24 cellular contexts compared by ENCODE assay signal in genomic region chr7:143238289-143238995, GRCh38. TPM values are rescaled to one million over a fixed set of nuclear protein-coding genes. Genes with fewer than 3 reads are reported as not detected.
"Had no signal": no experiment of that assay in that cellular context is flagged by ENCODE, and none has a peak within 500 bp of the region (broad histone marks: within the 10 kb centered on the region; RNA-seq: fewer than 3 reads in every experiment).

No MANE protein-coding gene starts in this region.

- H3K36me3 ChIP-seq: gastrocnemius medialis, prostate gland, right atrium auricular region had no signal

- ATAC-seq: activated CD8-positive, alpha-beta T cell treated with anti-CD3 and anti-CD28 coated beads for 36 hours; body of pancreas; esophagus mucosa; gastrocnemius medialis; left lobe of liver; stimulated activated naive B cell treated with anti-CD40 and anti-IgM and Interleukin-4, amounts not matched to agents 10 μg/mL and 1 μg/mL and 100 μg/mL, for 72 hours had no signal

- DNase-seq: activated CD4-positive, alpha-beta T cell treated with anti-CD3 and anti-CD28 coated beads, Interleukin-2, amount 10 ng/mL, durations not matched to agents 24 days and 14 days; activated CD4-positive, CD25-positive, alpha-beta regulatory T cell; activated CD8-positive, alpha-beta T cell treated with anti-CD3 and anti-CD28 coated beads for 36 hours; activated naive CD4-positive, alpha-beta T cell treated with Interleukin-2 at 50 U/mL for 16 hours; activated naive CD8-positive, alpha-beta T cell treated with anti-CD3 and anti-CD28 coated beads, Interleukin-2, amount 10 ng/mL, durations not matched to agents 7 days and 5 days; activated T-cell treated with anti-CD3 and anti-CD28 coated beads, Interleukin-2, amount 50 U/mL, for 1 hour; amygdala; body of pancreas; caudate nucleus; gastrocnemius medialis; head of caudate nucleus; kidney; stimulated activated naive B cell treated with anti-CD40 and anti-IgM and Interleukin-4, amounts not matched to agents 10 μg/mL and 1 μg/mL and 100 μg/mL, for 72 hours had no signal

- H3K4me2 ChIP-seq: smooth muscle cell had no signal

- H3K9me3 ChIP-seq: body of pancreas, gastrocnemius medialis, prostate gland had no signal

- H3K4me1 ChIP-seq: body of pancreas, prostate gland, right atrium auricular region had no signal

- H3K27me3 ChIP-seq: body of pancreas, gastrocnemius medialis, right atrium auricular region had no signal

- H3K4me3 ChIP-seq: body of pancreas, gastrocnemius medialis, prostate gland, right atrium auricular region, smooth muscle cell had no signal

- H3K27ac ChIP-seq: gastrocnemius medialis, prostate gland, right atrium auricular region had no signal

- FAIRE-seq: kidney had no signal

RNA-seq across cellular contexts. Expression of gene TAS2R40, which starts 16.6 kb away (rescaled TPM):
- total RNA-seq: activated CD4-positive, alpha-beta T cell treated with anti-CD3 and anti-CD28 coated beads, Interleukin-2, amount 10 ng/mL, durations not matched to agents 24 days and 14 days; activated CD8-positive, alpha-beta T cell treated with anti-CD3 and anti-CD28 coated beads for 36 hours; activated naive CD8-positive, alpha-beta T cell treated with anti-CD3 and anti-CD28 coated beads, Interleukin-2, amount 10 ng/mL, durations not matched to agents 7 days and 5 days; activated T-helper 2 cell treated with anti-CD3 and anti-CD28 coated beads, Interferon-gamma antibody, Interleukin-2, Interleukin-4, amounts not matched to agents 10 μg/mL and 5 μg/mL and 100 μg/mL, durations not matched to agents 14 hours and 24 hours and 36 hours; body of pancreas; esophagus mucosa; gastrocnemius medialis; kidney; left lobe of liver; mononuclear cell; omental fat pad; prostate gland; right atrium auricular region; smooth muscle cell; ureter had no signal
- polyA plus RNA-seq: neural cell, smooth muscle cell, thymus had no signal

RNA-seq across cellular contexts. Expression of gene TMEM139, which starts 46.3 kb away (rescaled TPM):
- total RNA-seq: gastrocnemius medialis had no signal
- polyA plus RNA-seq: neural cell had no signal

RNA-seq across cellular contexts. Expression of gene TAS2R39, which starts 55.2 kb away (rescaled TPM):
- total RNA-seq: activated CD4-positive, alpha-beta T cell treated with anti-CD3 and anti-CD28 coated beads, Interleukin-2, amount 10 ng/mL, durations not matched to agents 24 days and 14 days; activated CD8-positive, alpha-beta T cell treated with anti-CD3 and anti-CD28 coated beads for 36 hours; activated naive CD8-positive, alpha-beta T cell treated with anti-CD3 and anti-CD28 coated beads, Interleukin-2, amount 10 ng/mL, durations not matched to agents 7 days and 5 days; activated T-helper 2 cell treated with anti-CD3 and anti-CD28 coated beads, Interferon-gamma antibody, Interleukin-2, Interleukin-4, amounts not matched to agents 10 μg/mL and 5 μg/mL and 100 μg/mL, durations not matched to agents 14 hours and 24 hours and 36 hours; body of pancreas; esophagus mucosa; gastrocnemius medialis; kidney; left lobe of liver; mononuclear cell; omental fat pad; prostate gland; right atrium auricular region; smooth muscle cell; ureter had no signal
- polyA plus RNA-seq: neural cell, smooth muscle cell, thymus had no signal
